8 cellular contexts compared by ENCODE assay signal in the genomic region with DNA sequence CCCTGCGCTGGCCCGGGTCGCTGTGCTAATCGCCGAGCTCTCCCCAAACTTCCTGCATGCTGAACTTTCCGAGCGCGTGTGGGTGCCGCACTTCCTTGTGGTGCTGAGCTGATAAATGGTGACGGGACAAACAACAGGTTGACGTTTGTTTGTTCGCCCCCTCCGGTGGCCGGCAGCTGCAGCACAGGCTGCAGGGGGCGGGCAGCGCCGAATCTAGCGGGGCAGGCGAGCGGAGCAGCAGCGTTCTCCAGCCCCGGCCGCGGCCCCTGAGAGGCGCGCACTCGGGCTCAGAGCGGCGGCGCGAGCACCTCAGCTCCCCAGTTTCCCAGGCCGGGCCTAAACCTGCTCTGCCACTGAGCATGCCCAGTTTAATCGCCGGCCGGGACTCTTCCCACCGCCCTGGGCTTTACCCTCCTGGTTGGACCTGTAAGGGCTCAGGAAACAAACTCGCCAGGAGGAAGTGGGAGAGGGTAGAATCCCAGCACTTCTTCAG. TPM values are rescaled to one million over a fixed set of nuclear protein-coding genes. Genes with fewer than 3 reads are reported as not detected.
DNase-seq lines count a peak whose midpoint lies in the region; ATAC-seq and TF ChIP-seq lines count a peak whose summit lies in the region.

Gene PDGFD, minus strand, starts transcription at position 120 of the 493 bp plus-strand sequence.

- TF ChIP-seq CTCF in fibroblast of villous mesenchyme (IDR thresholded peaks at IDR 0.05; ENCODE audit: insufficient read depth, low read depth, low read length), result peak; percentile 29
- TF ChIP-seq CTCF in nephron progenitor cell (IDR thresholded peaks at IDR 0.05), result peak; percentile 51

- H3K27me3 Mint-ChIP-seq in nephron progenitor cell (ENCODE audit: low read depth, poor library complexity), result peaks cover 4% of the 10 kb centered on the region

- H3K4me3 Mint-ChIP-seq in nephron progenitor cell, result peak within 1 kb of the TSS; percentile 92

- ATAC-seq in HG02678 (IDR thresholded peaks at IDR 0.05; ENCODE audit: unreplicated experiment), result peak; percentile 89

- H3K36me3 Mint-ChIP-seq in nephron progenitor cell (ENCODE audit: low read depth), result no peaks in the 10 kb centered on the region

- peak; percentile 12 for DNase-seq in activated T-cell treated with anti-CD3 and anti-CD28 coated beads for 1 hour (ENCODE audit: low read depth)
- DNase-seq in activated T-cell treated with anti-CD3 and anti-CD28 coated beads for 4 hours, result no peak
- peak; percentile 48 to 49 for DNase-seq in NCI-H1930 (lab: John Stamatoyannopoulos, UW)
- DNase-seq in activated CD8-positive, alpha-beta memory T cell treated with anti-CD3 and anti-CD28 coated beads for 24 hours, result peak; percentile 59
- peak; percentile 55 for DNase-seq in fibroblast of villous mesenchyme (ENCODE audit: low read depth)
- peak; percentile 85 for DNase-seq in nephron progenitor cell
- no peak for DNase-seq in activated effector memory CD4-positive, alpha-beta T cell treated with Interleukin-2 at 50 U/mL for 16 hours

- peaks cover 24% of the 10 kb centered on the region for H3K4me1 Mint-ChIP-seq in nephron progenitor cell

- H3K27ac Mint-ChIP-seq in nephron progenitor cell, result peak within 1 kb of the TSS; percentile 81

- peak within 1 kb of the TSS; percentile 60 for H3K4me3 ChIP-seq in fibroblast of villous mesenchyme (ENCODE audit: low read depth, low read length)

- H3K9me3 Mint-ChIP-seq in nephron progenitor cell, result no peaks in the 10 kb centered on the region

RNA-seq across cellular contexts. Expression of gene PDGFD, which starts in this region (rescaled TPM):
- total RNA-seq in fibroblast of villous mesenchyme, result 4.8 and 6.9 TPM in 2 replicates

Comparison
In these comparisons a context has a peak if more than half of its experiments do, and no peak if none do; other contexts are left out.
1. DNase-seq: peak in activated T-cell treated with anti-CD3 and anti-CD28 coated beads for 1 hour (single experiment), NCI-H1930 (2 of 2), activated CD8-positive, alpha-beta memory T cell treated with anti-CD3 and anti-CD28 coated beads for 24 hours (single experiment), fibroblast of villous mesenchyme (single experiment) and nephron progenitor cell (single experiment); none in activated T-cell treated with anti-CD3 and anti-CD28 coated beads for 4 hours (single experiment) and activated effector memory CD4-positive, alpha-beta T cell treated with Interleukin-2 at 50 U/mL for 16 hours (single experiment).